In genomic region chr14:77615231-77616132, GRCh38 we compare ENCODE assay signal across 8 cellular contexts. TPM values are rescaled to one million over a fixed set of nuclear protein-coding genes. Genes with fewer than 3 reads are reported as not detected.
DNase-seq lines count a peak whose midpoint lies in the region; ATAC-seq and TF ChIP-seq lines count a peak whose summit lies in the region.

No MANE protein-coding gene starts in this region.

- TF ChIP-seq CTCF in breast epithelium (IDR thresholded peaks at IDR 0.05) (no peak), lower lobe of right lung (IDR thresholded peaks at IDR 0.05) (no peak)

- TF ChIP-seq POLR2A in breast epithelium (IDR thresholded peaks at IDR 0.05), result no peak

- peak overlapping the region; percentile 84 to 90 (median 89) for H3K4me3 ChIP-seq in breast epithelium
- H3K4me3 ChIP-seq in lower lobe of right lung, result peak overlapping the region; percentile 79

- H3K27ac ChIP-seq in breast epithelium (peak overlapping the region; percentile 84 to 93), lower lobe of right lung (peak overlapping the region; percentile 86), substantia nigra (ENCODE audit: low read depth, low read length, poor library complexity, severe bottlenecking) (peak overlapping the region; percentile 83)

- no peak for ATAC-seq in lower lobe of right lung

- intact Hi-C loops in breast epithelium (cut with DNase I; ENCODE audit: low total_unique reads) (no loop called here), lower lobe of right lung (cut with DNase I) (no loop called here)

- H3K27me3 ChIP-seq in breast epithelium, result no peaks in the 10 kb centered on the region
- H3K27me3 ChIP-seq in lower lobe of right lung (ENCODE audit: low read depth), result no peaks in the 10 kb centered on the region

- DNase-seq in activated T-cell treated with anti-CD3 and anti-CD28 coated beads for 1 hour (ENCODE audit: low read depth), result peak; percentile 7
- no peak for DNase-seq in activated T-cell treated with anti-CD3 and anti-CD28 coated beads for 4 hours
- peak; percentile 81 for DNase-seq in RKO (ENCODE audit: low spot score)
- no peak for DNase-seq in breast epithelium (ENCODE audit: low spot score in 2 of 2)
- DNase-seq in lower lobe of right lung, result no peak
- peak in 11 of 49 donors; percentile 2 to 41 (median 22) for DNase-seq in substantia nigra (lab: John Stamatoyannopoulos, UW)
- DNase-seq in mesenteric fat pad (ENCODE audit: low spot score), result no peak
- DNase-seq in inferior parietal cortex (ENCODE audit: extremely low spot score), result no peak

- H3K4me1 ChIP-seq in breast epithelium, result peaks cover 0 to 6% of the 10 kb centered on the region in 2 donors
- H3K4me1 ChIP-seq in lower lobe of right lung, result peaks cover 32% of the 10 kb centered on the region

- no peaks in the 10 kb centered on the region for H3K9me3 ChIP-seq in breast epithelium
- H3K9me3 ChIP-seq in lower lobe of right lung, result no peaks in the 10 kb centered on the region

- H3K36me3 ChIP-seq in breast epithelium (no peaks in the 10 kb centered on the region), lower lobe of right lung (no peaks in the 10 kb centered on the region)

RNA-seq across cellular contexts. Expression of gene SPTLC2, which starts 1.0 kb away (rescaled TPM):
- total RNA-seq in breast epithelium (10 to 100 TPM; 31.2 to 47.2 (median 42.6) TPM), lower lobe of right lung (46.1 TPM), mesenteric fat pad (75.2 TPM)

Comparison
In these comparisons a context has a peak if more than half of its experiments do, and no peak if none do; other contexts are left out.
1. DNase-seq: peak in activated T-cell treated with anti-CD3 and anti-CD28 coated beads for 1 hour (single experiment) and RKO (single experiment); none in activated T-cell treated with anti-CD3 and anti-CD28 coated beads for 4 hours (single experiment), breast epithelium (0 of 2), lower lobe of right lung (single experiment), mesenteric fat pad (single experiment) and inferior parietal cortex (single experiment).
2. Peak in every context shown above with its lines, with median percentiles within 50 percentile points of each other: H3K27ac ChIP-seq.